In genomic region chr7:108372601-108373000, GRCh38 we compare ENCODE assay signal across 33 cellular contexts.
"Had no signal": no experiment of that assay in that cellular context is flagged by ENCODE, and none has a peak within 500 bp of the region (broad histone marks: within the 10 kb centered on the region; RNA-seq: fewer than 3 reads in every experiment).

No MANE protein-coding gene starts in this region.

- FAIRE-seq: colon, frontal cortex, keratinocyte, small intestine had no signal

- H3K27me3 ChIP-seq: adrenal gland, brain microvascular endothelial cell, esophagus muscularis mucosa, hepatocyte, right lobe of liver, uterus had no signal

- H3K27ac ChIP-seq: adrenal gland, brain microvascular endothelial cell, esophagus muscularis mucosa, hepatocyte, right lobe of liver, uterus had no signal

- H3K79me2 ChIP-seq: hepatocyte had no signal

- H3K4me1 Mint-ChIP-seq: activated B cell treated with CpG ODN at 0.5 μM for 24 hours; activated CD4-positive, alpha-beta T cell treated with anti-CD3 and anti-CD28 coated beads for 36 hours; activated CD8-positive, alpha-beta memory T cell treated with anti-CD3 and anti-CD28 coated beads, Interleukin-2, amount 10 ng/mL, durations not matched to agents 7 days and 5 days; nephron; stimulated activated effector memory CD8-positive, alpha-beta T cell treated with anti-CD3 and anti-CD28 coated beads, Interleukin-12 subunit alpha, Interleukin-12 subunit beta, amount 100 ng/mL, for 72 hours had no signal

- H3K9me3 Mint-ChIP-seq: activated B cell treated with CpG ODN at 0.5 μM for 24 hours; stimulated activated effector memory CD8-positive, alpha-beta T cell treated with anti-CD3 and anti-CD28 coated beads, Interleukin-12 subunit alpha, Interleukin-12 subunit beta, amount 100 ng/mL, for 72 hours; T-helper 2 cell treated with Interferon-gamma antibody and Interleukin-4, amounts not matched to agents 5 μg/mL and 100 μg/mL, for 36 hours had no signal

- H3K4me1 ChIP-seq: right lobe of liver, uterus had no signal

- DNase-seq: activated B cell treated with CpG ODN at 0.5 μM for 24 hours; activated CD4-positive, alpha-beta T cell treated with anti-CD3 and anti-CD28 coated beads for 36 hours; activated CD8-positive, alpha-beta memory T cell treated with anti-CD3 and anti-CD28 coated beads, Interleukin-2, amount 10 ng/mL, durations not matched to agents 7 days and 5 days; activated CD8-positive, alpha-beta T cell treated with anti-CD3 and anti-CD28 coated beads, Interleukin-2, amount 10 ng/mL, durations not matched to agents 7 days and 5 days; activated naive CD4-positive, alpha-beta T cell; activated T-cell treated with anti-CD3 and anti-CD28 coated beads for 4 hours; activated T-cell treated with anti-CD3 and anti-CD28 coated beads, Interleukin-2, amount 50 U/mL, for 72 hours; adrenal gland; aorta; brain microvascular endothelial cell; central memory CD4-positive, alpha-beta T cell; dermis blood vessel endothelial cell; effector CD4-positive, alpha-beta T cell; glutamatergic neuron; left cardiac atrium; left ventricle myocardium superior; right lobe of liver; small intestine; stimulated activated CD4-positive, alpha-beta T cell treated with anti-CD3 and anti-CD28 coated beads, Interleukin-4, amount 100 ng/mL, for 24 hours; substantia nigra; T-helper 1 cell; uterus had no signal

- H3K27me3 Mint-ChIP-seq: activated CD4-positive, alpha-beta T cell treated with anti-CD3 and anti-CD28 coated beads for 36 hours; activated naive CD8-positive, alpha-beta T cell; stimulated activated naive CD8-positive, alpha-beta T cell treated with anti-CD3 and anti-CD28 coated beads, Interleukin-15, Interleukin-2, amounts not matched to agents 100 ng/mL and 50 ng/mL, for 24 hours; type B pancreatic cell had no signal

- H3K4me2 ChIP-seq: hepatocyte had no signal

- ATAC-seq: activated CD4-positive, alpha-beta T cell treated with anti-CD3 and anti-CD28 coated beads for 36 hours; activated CD8-positive, alpha-beta memory T cell treated with anti-CD3 and anti-CD28 coated beads, Interleukin-2, amount 10 ng/mL, durations not matched to agents 7 days and 5 days; activated CD8-positive, alpha-beta T cell treated with anti-CD3 and anti-CD28 coated beads, Interleukin-2, amount 10 ng/mL, durations not matched to agents 7 days and 5 days; activated T-cell treated with anti-CD3 and anti-CD28 coated beads, Interleukin-2, amount 50 U/mL, for 72 hours; left cardiac atrium; left ventricle myocardium superior; right lobe of liver; stimulated activated effector memory CD8-positive, alpha-beta T cell treated with anti-CD3 and anti-CD28 coated beads, Interleukin-12 subunit alpha, Interleukin-12 subunit beta, amount 100 ng/mL, for 72 hours had no signal

- H3K36me3 Mint-ChIP-seq: activated CD8-positive, alpha-beta memory T cell treated with anti-CD3 and anti-CD28 coated beads, Interleukin-2, amount 10 ng/mL, durations not matched to agents 7 days and 5 days; stimulated activated effector memory CD8-positive, alpha-beta T cell treated with anti-CD3 and anti-CD28 coated beads, Interleukin-12 subunit alpha, Interleukin-12 subunit beta, amount 100 ng/mL, for 72 hours had no signal

- H3K9me3 ChIP-seq: adrenal gland, esophagus muscularis mucosa, right lobe of liver, uterus had no signal

- H3K36me3 ChIP-seq: adrenal gland, brain microvascular endothelial cell, esophagus muscularis mucosa, right lobe of liver, uterus had no signal

- H3K4me3 ChIP-seq: adrenal gland, esophagus muscularis mucosa, hepatocyte, right lobe of liver, uterus had no signal

- H3K4me3 Mint-ChIP-seq: activated B cell treated with CpG ODN at 0.5 μM for 24 hours; activated CD4-positive, alpha-beta T cell treated with anti-CD3 and anti-CD28 coated beads for 36 hours; activated CD8-positive, alpha-beta memory T cell treated with anti-CD3 and anti-CD28 coated beads, Interleukin-2, amount 10 ng/mL, durations not matched to agents 7 days and 5 days; activated CD8-positive, alpha-beta T cell treated with anti-CD3 and anti-CD28 coated beads, Interleukin-2, amount 10 ng/mL, durations not matched to agents 7 days and 5 days; activated naive CD8-positive, alpha-beta T cell; activated T-cell treated with anti-CD3 and anti-CD28 coated beads, Interleukin-2, amount 50 U/mL, for 72 hours; nephron; stimulated activated effector memory CD8-positive, alpha-beta T cell treated with anti-CD3 and anti-CD28 coated beads, Interleukin-12 subunit alpha, Interleukin-12 subunit beta, amount 100 ng/mL, for 72 hours; stimulated activated naive CD8-positive, alpha-beta T cell treated with anti-CD3 and anti-CD28 coated beads, Interleukin-15, Interleukin-2, amounts not matched to agents 100 ng/mL and 50 ng/mL, for 24 hours; T-helper 2 cell treated with Interferon-gamma antibody and Interleukin-4, amounts not matched to agents 5 μg/mL and 100 μg/mL, for 36 hours; type B pancreatic cell had no signal

- H2AFZ ChIP-seq: hepatocyte had no signal

- H3K27ac Mint-ChIP-seq: activated B cell treated with CpG ODN at 0.5 μM for 24 hours; activated CD4-positive, alpha-beta T cell treated with anti-CD3 and anti-CD28 coated beads for 36 hours; activated CD8-positive, alpha-beta memory T cell treated with anti-CD3 and anti-CD28 coated beads, Interleukin-2, amount 10 ng/mL, durations not matched to agents 7 days and 5 days; activated CD8-positive, alpha-beta T cell treated with anti-CD3 and anti-CD28 coated beads, Interleukin-2, amount 10 ng/mL, durations not matched to agents 7 days and 5 days; activated naive CD8-positive, alpha-beta T cell; activated T-cell treated with anti-CD3 and anti-CD28 coated beads, Interleukin-2, amount 50 U/mL, for 72 hours; nephron; stimulated activated effector memory CD8-positive, alpha-beta T cell treated with anti-CD3 and anti-CD28 coated beads, Interleukin-12 subunit alpha, Interleukin-12 subunit beta, amount 100 ng/mL, for 72 hours; stimulated activated naive CD8-positive, alpha-beta T cell treated with anti-CD3 and anti-CD28 coated beads, Interleukin-15, Interleukin-2, amounts not matched to agents 100 ng/mL and 50 ng/mL, for 24 hours; T-helper 2 cell treated with Interferon-gamma antibody and Interleukin-4, amounts not matched to agents 5 μg/mL and 100 μg/mL, for 36 hours; type B pancreatic cell had no signal
